In the genomic region with DNA sequence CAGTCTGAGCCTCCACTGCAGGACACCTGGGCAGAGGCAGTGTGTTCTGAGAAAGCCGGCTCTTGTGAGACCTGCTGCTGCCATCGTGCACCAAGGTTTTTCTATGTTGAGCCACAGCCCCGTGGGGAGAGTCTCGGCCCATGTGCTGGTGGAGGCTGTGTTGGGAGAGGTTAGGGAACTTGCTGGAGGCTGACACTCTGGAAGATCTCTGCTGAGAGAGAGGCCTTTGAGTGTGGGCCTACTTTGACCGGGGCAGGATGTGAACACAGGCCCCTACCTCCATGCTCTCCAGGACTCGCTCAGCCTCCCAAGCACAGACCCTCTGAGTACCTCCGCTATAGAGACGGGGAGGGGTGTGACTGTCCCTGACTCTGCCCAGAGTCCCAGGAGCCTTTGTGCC, we compare ENCODE assay signal across 1 cellular context.
TF ChIP-seq lines count a peak whose summit lies in the region.

No MANE protein-coding gene starts in this region.

TF ChIP-seq in H1, 55 proteins besides CTCF, POLR2A, EP300 and RAD21:
- TF ChIP-seq SRF (IDR thresholded peaks at IDR 0.05; ENCODE audit: low read depth, low read length) (no peak), JUND (IDR thresholded peaks at IDR 0.05; ENCODE audit: low read length) (no peak), HDAC2 (IDR thresholded peaks at IDR 0.05; ENCODE audit: borderline replicate concordance in 1 of 2, low read depth in 2 of 2, low read length in 2 of 2) (no peak), SUZ12 (IDR thresholded peaks at IDR 0.05; ENCODE audit: low read length) (no peak), EGR1 (IDR thresholded peaks at IDR 0.05; ENCODE audit: borderline replicate concordance, low read depth, low read length) (no peak), SIN3A (conservative IDR thresholded peaks at IDR 0.05 in 1 of 2, IDR thresholded peaks at IDR 0.05 in 1 of 2; ENCODE audit: low read depth in 1 of 2, low read length in 2 of 2) (no peak), MAFK (IDR thresholded peaks at IDR 0.05; ENCODE audit: low read depth, low read length) (no peak), KDM5A (IDR thresholded peaks at IDR 0.05; ENCODE audit: low read length) (no peak)
- TF ChIP-seq, protein P1, sequence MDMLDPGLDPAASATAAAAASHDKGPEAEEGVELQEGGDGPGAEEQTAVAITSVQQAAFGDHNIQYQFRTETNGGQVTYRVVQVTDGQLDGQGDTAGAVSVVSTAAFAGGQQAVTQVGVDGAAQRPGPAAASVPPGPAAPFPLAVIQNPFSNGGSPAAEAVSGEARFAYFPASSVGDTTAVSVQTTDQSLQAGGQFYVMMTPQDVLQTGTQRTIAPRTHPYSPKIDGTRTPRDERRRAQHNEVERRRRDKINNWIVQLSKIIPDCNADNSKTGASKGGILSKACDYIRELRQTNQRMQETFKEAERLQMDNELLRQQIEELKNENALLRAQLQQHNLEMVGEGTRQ (IDR thresholded peaks at IDR 0.05; ENCODE audit: low read length) = no peak
- TF ChIP-seq, protein P2, sequence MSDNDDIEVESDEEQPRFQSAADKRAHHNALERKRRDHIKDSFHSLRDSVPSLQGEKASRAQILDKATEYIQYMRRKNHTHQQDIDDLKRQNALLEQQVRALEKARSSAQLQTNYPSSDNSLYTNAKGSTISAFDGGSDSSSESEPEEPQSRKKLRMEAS (IDR thresholded peaks at IDR 0.05) = no peak
TF ChIP-seq in H1: peak in this region for 0.
